In the genomic region with DNA sequence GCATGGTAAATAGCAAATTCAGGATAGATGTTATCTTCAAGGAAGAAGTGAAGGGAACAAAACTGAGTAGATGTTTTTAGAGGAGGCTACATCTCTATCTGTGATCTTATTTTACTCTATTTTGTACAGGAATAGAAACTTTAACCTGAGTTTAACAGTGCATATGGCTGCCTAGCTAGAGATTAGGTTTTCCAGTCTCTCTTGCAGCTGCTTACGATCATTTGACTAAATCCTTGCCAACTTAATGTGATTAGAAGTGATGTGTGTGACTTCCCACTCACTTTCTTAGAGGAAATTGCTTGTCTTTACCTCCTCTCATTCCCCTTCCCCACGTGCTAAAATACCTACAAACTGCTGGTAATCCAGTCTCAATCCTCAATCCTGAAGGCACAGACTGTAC, we compare ENCODE assay signal across 25 cellular contexts. TPM values are rescaled to one million over a fixed set of nuclear protein-coding genes. Genes with fewer than 3 reads are reported as not detected.
"Had no signal": no experiment of that assay in that cellular context is flagged by ENCODE, and none has a peak within 500 bp of the region (broad histone marks: within the 10 kb centered on the region; RNA-seq: fewer than 3 reads in every experiment).

No MANE protein-coding gene starts in this region.

- H3K27ac ChIP-seq: SJSA1 had no signal

- H3K9ac ChIP-seq: SK-N-SH had no signal

- DNase-seq: IMR-90, Karpas-422, KG1, MM.1S, NCI-H1092 treated with DMSO at 0.1 percent for 48 hours, NCI-H1436, NCI-H187, NCI-H2029, NCI-H2081 treated with DMSO at 0.1 percent for 48 hours, NCI-H2171, NCI-H226, NCI-H446, NCI-H510A treated with DMSO at 0.1 percent for 48 hours, NCI-H526, Right ventricle myocardium superior, RPMI8226, SIG-M5, SK-N-SH, SW 1271, T-cell had no signal

- H3K36me3 ChIP-seq: SJSA1 had no signal

- ATAC-seq: HepG2, T-cell had no signal

- H3K27me3 ChIP-seq: SJSA1 had no signal

- H3K4me2 ChIP-seq: SK-N-SH had no signal

- H3K4me3 ChIP-seq: SJSA1 had no signal

- H3K9me3 ChIP-seq: SJSA1, SK-N-SH had no signal

- FAIRE-seq: HepG2, RCC 7860 had no signal

- H3K4me1 ChIP-seq: SJSA1 had no signal

RNA-seq across cellular contexts. Expression of a gene that starts 26.5 kb away (rescaled TPM):
- total RNA-seq: HepG2, HT1080, IMR-90, M059J, Right ventricle myocardium superior, SJSA1, T-cell had no signal
- polyA plus RNA-seq: HepG2, IMR-90, SK-N-SH had no signal

RNA-seq across cellular contexts. Expression of a gene that starts 43.5 kb away (rescaled TPM):
- total RNA-seq: SJSA1 had no signal
